Comparison of ENCODE assay signal across 1 cellular context in the genomic region with DNA sequence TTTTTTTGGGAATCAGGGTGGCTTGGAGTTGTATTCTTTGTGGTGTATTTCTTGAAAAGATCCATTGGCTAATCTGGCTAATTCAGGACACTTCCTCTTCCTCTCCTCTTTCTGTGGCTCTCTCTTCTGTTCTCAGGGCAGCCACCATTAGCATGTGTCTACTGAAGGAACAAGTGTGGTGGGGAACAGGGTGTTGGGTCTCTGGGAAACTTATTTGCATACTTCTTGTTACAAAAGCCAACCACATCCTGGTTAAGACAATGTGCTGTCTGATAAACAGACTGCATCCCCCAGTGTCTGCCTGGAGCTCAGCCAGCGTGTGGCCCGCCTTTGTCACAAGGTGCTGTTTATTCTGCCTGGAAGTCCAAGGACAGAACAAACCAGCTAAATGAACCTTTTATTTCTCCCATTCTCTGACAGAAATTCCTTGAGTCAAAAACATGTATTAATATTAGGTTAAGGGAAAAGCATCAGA.
A peak's percentile ranks its signal among the peaks of the same experiment; 100 is the strongest.
TF ChIP-seq lines count a peak whose summit lies in the region.

No MANE protein-coding gene starts in this region.

TF ChIP-seq in K562, 482 proteins besides CTCF, POLR2A, EP300 and RAD21 (continued from another document and continues in another):
- TF ChIP-seq, protein P1, sequence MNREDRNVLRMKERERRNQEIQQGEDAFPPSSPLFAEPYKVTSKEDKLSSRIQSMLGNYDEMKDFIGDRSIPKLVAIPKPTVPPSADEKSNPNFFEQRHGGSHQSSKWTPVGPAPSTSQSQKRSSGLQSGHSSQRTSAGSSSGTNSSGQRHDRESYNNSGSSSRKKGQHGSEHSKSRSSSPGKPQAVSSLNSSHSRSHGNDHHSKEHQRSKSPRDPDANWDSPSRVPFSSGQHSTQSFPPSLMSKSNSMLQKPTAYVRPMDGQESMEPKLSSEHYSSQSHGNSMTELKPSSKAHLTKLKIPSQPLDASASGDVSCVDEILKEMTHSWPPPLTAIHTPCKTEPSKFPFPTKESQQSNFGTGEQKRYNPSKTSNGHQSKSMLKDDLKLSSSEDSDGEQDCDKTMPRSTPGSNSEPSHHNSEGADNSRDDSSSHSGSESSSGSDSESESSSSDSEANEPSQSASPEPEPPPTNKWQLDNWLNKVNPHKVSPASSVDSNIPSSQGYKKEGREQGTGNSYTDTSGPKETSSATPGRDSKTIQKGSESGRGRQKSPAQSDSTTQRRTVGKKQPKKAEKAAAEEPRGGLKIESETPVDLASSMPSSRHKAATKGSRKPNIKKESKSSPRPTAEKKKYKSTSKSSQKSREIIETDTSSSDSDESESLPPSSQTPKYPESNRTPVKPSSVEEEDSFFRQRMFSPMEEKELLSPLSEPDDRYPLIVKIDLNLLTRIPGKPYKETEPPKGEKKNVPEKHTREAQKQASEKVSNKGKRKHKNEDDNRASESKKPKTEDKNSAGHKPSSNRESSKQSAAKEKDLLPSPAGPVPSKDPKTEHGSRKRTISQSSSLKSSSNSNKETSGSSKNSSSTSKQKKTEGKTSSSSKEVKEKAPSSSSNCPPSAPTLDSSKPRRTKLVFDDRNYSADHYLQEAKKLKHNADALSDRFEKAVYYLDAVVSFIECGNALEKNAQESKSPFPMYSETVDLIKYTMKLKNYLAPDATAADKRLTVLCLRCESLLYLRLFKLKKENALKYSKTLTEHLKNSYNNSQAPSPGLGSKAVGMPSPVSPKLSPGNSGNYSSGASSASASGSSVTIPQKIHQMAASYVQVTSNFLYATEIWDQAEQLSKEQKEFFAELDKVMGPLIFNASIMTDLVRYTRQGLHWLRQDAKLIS (CRISPR knock-in tag; IDR thresholded peaks at IDR 0.05): 0 out of 2 replicates have a peak, but pooled peaks have one; percentile 39
- TF ChIP-seq JUN (IDR thresholded peaks at IDR 0.05; ENCODE audit: borderline replicate concordance, low read depth, low read length) (no peak), JUN (CRISPR knock-in tag; IDR thresholded peaks at IDR 0.05; ENCODE audit: borderline replicate concordance) (no peak), ZFPM2 (CRISPR knock-in tag; IDR thresholded peaks at IDR 0.05) (no peak), NFIX (CRISPR knock-in tag; IDR thresholded peaks at IDR 0.05; ENCODE audit: low read depth) (no peak), TEAD4 (IDR thresholded peaks at IDR 0.05; ENCODE audit: low read length) (peak; percentile 88), TEAD4 (CRISPR knock-in tag; IDR thresholded peaks at IDR 0.05; ENCODE audit: borderline replicate concordance) (no peak), ZNF224 (CRISPR knock-in tag; IDR thresholded peaks at IDR 0.05) (no peak), ZNF696 (CRISPR knock-in tag; conservative IDR thresholded peaks at IDR 0.05) (no peak), CREM (IDR thresholded peaks at IDR 0.05; ENCODE audit: low read depth) (peak; percentile 64), RNF2 (IDR thresholded peaks at IDR 0.05) (0 out of 2 replicates have a peak, but pooled peaks have one; percentile 46), ILK (tag; IDR thresholded peaks at IDR 0.05; ENCODE audit: borderline replicate concordance, low read depth) (no peak), RBM22 (IDR thresholded peaks at IDR 0.05; ENCODE audit: low read depth, low read length, poor library complexity, severe bottlenecking) (no peak), CAMTA2 (CRISPR knock-in tag; conservative IDR thresholded peaks at IDR 0.05) (no peak), ZNF778 (CRISPR knock-in tag; IDR thresholded peaks at IDR 0.05) (no peak), ZC3H4 (CRISPR knock-in tag; IDR thresholded peaks at IDR 0.05; ENCODE audit: borderline replicate concordance) (no peak), GATAD2A (IDR thresholded peaks at IDR 0.05) (no peak), ZNF175 (CRISPR knock-in tag; IDR thresholded peaks at IDR 0.05; ENCODE audit: low read depth) (peak; percentile 64; the same call in 1 of the 2 replicates), TCF7L2 (IDR thresholded peaks at IDR 0.05; ENCODE audit: low read depth, low read length) (no peak), IRF2 (CRISPR knock-in tag; IDR thresholded peaks at IDR 0.05) (no peak), PURB (CRISPR knock-in tag; IDR thresholded peaks at IDR 0.05; ENCODE audit: low read depth) (no peak), SMAD3 (CRISPR knock-in tag; conservative IDR thresholded peaks at IDR 0.05) (no peak), ZNF57 (CRISPR knock-in tag; IDR thresholded peaks at IDR 0.05) (no peak), ZNF780A (CRISPR knock-in tag; IDR thresholded peaks at IDR 0.05) (no peak), ZNF347 (CRISPR knock-in tag; IDR thresholded peaks at IDR 0.05; ENCODE audit: low read depth) (no peak)
- TF ChIP-seq, protein P2, sequence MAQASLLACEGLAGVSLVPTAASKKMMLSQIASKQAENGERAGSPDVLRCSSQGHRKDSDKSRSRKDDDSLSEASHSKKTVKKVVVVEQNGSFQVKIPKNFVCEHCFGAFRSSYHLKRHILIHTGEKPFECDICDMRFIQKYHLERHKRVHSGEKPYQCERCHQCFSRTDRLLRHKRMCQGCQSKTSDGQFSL (CRISPR knock-in tag; IDR thresholded peaks at IDR 0.05): no peak
- TF ChIP-seq, protein P2 (tag; IDR thresholded peaks at IDR 0.05): no peak
- TF ChIP-seq, protein P3, sequence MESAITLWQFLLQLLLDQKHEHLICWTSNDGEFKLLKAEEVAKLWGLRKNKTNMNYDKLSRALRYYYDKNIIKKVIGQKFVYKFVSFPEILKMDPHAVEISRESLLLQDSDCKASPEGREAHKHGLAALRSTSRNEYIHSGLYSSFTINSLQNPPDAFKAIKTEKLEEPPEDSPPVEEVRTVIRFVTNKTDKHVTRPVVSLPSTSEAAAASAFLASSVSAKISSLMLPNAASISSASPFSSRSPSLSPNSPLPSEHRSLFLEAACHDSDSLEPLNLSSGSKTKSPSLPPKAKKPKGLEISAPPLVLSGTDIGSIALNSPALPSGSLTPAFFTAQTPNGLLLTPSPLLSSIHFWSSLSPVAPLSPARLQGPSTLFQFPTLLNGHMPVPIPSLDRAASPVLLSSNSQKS (CRISPR knock-in tag; IDR thresholded peaks at IDR 0.05): no peak
- TF ChIP-seq, protein P4, sequence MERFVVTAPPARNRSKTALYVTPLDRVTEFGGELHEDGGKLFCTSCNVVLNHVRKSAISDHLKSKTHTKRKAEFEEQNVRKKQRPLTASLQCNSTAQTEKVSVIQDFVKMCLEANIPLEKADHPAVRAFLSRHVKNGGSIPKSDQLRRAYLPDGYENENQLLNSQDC (CRISPR knock-in tag; IDR thresholded peaks at IDR 0.05): no peak
- TF ChIP-seq, protein P5, sequence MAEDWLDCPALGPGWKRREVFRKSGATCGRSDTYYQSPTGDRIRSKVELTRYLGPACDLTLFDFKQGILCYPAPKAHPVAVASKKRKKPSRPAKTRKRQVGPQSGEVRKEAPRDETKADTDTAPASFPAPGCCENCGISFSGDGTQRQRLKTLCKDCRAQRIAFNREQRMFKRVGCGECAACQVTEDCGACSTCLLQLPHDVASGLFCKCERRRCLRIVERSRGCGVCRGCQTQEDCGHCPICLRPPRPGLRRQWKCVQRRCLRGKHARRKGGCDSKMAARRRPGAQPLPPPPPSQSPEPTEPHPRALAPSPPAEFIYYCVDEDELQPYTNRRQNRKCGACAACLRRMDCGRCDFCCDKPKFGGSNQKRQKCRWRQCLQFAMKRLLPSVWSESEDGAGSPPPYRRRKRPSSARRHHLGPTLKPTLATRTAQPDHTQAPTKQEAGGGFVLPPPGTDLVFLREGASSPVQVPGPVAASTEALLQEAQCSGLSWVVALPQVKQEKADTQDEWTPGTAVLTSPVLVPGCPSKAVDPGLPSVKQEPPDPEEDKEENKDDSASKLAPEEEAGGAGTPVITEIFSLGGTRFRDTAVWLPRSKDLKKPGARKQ (CRISPR knock-in tag; IDR thresholded peaks at IDR 0.05): no peak
- TF ChIP-seq, protein P6, sequence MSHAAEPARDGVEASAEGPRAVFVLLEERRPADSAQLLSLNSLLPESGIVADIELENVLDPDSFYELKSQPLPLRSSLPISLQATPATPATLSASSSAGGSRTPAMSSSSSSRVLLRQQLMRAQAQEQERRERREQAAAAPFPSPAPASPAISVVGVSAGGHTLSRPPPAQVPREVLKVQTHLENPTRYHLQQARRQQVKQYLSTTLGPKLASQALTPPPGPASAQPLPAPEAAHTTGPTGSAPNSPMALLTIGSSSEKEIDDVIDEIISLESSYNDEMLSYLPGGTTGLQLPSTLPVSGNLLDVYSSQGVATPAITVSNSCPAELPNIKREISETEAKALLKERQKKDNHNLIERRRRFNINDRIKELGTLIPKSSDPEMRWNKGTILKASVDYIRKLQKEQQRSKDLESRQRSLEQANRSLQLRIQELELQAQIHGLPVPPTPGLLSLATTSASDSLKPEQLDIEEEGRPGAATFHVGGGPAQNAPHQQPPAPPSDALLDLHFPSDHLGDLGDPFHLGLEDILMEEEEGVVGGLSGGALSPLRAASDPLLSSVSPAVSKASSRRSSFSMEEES (CRISPR knock-in tag; IDR thresholded peaks at IDR 0.05): no peak
- TF ChIP-seq, protein P7, sequence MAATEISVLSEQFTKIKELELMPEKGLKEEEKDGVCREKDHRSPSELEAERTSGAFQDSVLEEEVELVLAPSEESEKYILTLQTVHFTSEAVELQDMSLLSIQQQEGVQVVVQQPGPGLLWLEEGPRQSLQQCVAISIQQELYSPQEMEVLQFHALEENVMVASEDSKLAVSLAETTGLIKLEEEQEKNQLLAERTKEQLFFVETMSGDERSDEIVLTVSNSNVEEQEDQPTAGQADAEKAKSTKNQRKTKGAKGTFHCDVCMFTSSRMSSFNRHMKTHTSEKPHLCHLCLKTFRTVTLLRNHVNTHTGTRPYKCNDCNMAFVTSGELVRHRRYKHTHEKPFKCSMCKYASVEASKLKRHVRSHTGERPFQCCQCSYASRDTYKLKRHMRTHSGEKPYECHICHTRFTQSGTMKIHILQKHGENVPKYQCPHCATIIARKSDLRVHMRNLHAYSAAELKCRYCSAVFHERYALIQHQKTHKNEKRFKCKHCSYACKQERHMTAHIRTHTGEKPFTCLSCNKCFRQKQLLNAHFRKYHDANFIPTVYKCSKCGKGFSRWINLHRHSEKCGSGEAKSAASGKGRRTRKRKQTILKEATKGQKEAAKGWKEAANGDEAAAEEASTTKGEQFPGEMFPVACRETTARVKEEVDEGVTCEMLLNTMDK (IDR thresholded peaks at IDR 0.05; ENCODE audit: borderline replicate concordance, insufficient read depth, low read depth, low read length, poor library complexity, severe bottlenecking): no peak
- TF ChIP-seq, protein P8, sequence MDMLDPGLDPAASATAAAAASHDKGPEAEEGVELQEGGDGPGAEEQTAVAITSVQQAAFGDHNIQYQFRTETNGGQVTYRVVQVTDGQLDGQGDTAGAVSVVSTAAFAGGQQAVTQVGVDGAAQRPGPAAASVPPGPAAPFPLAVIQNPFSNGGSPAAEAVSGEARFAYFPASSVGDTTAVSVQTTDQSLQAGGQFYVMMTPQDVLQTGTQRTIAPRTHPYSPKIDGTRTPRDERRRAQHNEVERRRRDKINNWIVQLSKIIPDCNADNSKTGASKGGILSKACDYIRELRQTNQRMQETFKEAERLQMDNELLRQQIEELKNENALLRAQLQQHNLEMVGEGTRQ (CRISPR knock-in tag; IDR thresholded peaks at IDR 0.05): no peak
- TF ChIP-seq, protein P9, sequence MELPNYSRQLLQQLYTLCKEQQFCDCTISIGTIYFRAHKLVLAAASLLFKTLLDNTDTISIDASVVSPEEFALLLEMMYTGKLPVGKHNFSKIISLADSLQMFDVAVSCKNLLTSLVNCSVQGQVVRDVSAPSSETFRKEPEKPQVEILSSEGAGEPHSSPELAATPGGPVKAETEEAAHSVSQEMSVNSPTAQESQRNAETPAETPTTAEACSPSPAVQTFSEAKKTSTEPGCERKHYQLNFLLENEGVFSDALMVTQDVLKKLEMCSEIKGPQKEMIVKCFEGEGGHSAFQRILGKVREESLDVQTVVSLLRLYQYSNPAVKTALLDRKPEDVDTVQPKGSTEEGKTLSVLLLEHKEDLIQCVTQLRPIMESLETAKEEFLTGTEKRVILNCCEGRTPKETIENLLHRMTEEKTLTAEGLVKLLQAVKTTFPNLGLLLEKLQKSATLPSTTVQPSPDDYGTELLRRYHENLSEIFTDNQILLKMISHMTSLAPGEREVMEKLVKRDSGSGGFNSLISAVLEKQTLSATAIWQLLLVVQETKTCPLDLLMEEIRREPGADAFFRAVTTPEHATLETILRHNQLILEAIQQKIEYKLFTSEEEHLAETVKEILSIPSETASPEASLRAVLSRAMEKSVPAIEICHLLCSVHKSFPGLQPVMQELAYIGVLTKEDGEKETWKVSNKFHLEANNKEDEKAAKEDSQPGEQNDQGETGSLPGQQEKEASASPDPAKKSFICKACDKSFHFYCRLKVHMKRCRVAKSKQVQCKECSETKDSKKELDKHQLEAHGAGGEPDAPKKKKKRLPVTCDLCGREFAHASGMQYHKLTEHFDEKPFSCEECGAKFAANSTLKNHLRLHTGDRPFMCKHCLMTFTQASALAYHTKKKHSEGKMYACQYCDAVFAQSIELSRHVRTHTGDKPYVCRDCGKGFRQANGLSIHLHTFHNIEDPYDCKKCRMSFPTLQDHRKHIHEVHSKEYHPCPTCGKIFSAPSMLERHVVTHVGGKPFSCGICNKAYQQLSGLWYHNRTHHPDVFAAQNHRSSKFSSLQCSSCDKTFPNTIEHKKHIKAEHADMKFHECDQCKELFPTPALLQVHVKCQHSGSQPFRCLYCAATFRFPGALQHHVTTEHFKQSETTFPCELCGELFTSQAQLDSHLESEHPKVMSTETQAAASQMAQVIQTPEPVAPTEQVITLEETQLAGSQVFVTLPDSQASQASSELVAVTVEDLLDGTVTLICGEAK (IDR thresholded peaks at IDR 0.05): no peak
- TF ChIP-seq, protein P9 (CRISPR knock-in tag; IDR thresholded peaks at IDR 0.05): no peak
